ENCODE assay signal across 14 cellular contexts in genomic region chr10:30825495-30825894, GRCh38.
DNase-seq lines count a peak whose midpoint lies in the region; ATAC-seq and TF ChIP-seq lines count a peak whose summit lies in the region.
"Had no signal": no experiment of that assay in that cellular context is flagged by ENCODE, and none has a peak within 500 bp of the region (broad histone marks: within the 10 kb centered on the region; RNA-seq: fewer than 3 reads in every experiment).

No MANE protein-coding gene starts in this region.

- no TSS peak for BruUV-seq in IMR-90 (replicated peaks; lab: Mats Ljungman, UMichigan)

- POLR2A ChIA-PET in IMR-90 (lab: Charles Lee; ENCODE audit: unreplicated experiment): no interaction called here
- POLR2A ChIA-PET in CD4-positive, alpha-beta T cell (lab: Charles Lee): no interaction called here

- TF ChIP-seq CTCF in IMR-90 (conservative IDR thresholded peaks at IDR 0.05; ENCODE audit: low read depth, low read length): no peak
- no peak for TF ChIP-seq CTCF in fibroblast of the aortic adventitia (IDR thresholded peaks at IDR 0.05; ENCODE audit: insufficient read depth, low read length)
- TF ChIP-seq CTCF in nephron (IDR thresholded peaks at IDR 0.05; ENCODE audit: unreplicated experiment in 3 of 3): no peak
- no peak for TF ChIP-seq CTCF in CD4-positive, alpha-beta T cell (IDR thresholded peaks at IDR 0.05)

- H4K8ac ChIP-seq in IMR-90 (ENCODE audit: low read depth in 2 of 2, low read length in 2 of 2): peak overlapping the region in 1 of 2 experiments; percentile 20; a peak in 1 of 4 replicates

- no peaks in the 10 kb centered on the region for H3K27me3 Mint-ChIP-seq in nephron (ENCODE audit: low read depth)
- H3K27me3 Mint-ChIP-seq in CD4-positive, alpha-beta T cell: no peaks in the 10 kb centered on the region

- peak; percentile 39 for DNase-seq in EH (ENCODE audit: low read depth)
- peak; percentile 74 for DNase-seq in IMR-90
- DNase-seq in fibroblast of the aortic adventitia (ENCODE audit: low read depth): peak; percentile 71
- DNase-seq in SHP77 (lab: John Stamatoyannopoulos, UW): no peak
- no peak for DNase-seq in dermis blood vessel endothelial cell
- DNase-seq in NOMO-1 treated with DMSO at 0.1 percent for 48 hours (lab: John Stamatoyannopoulos, UW; ENCODE audit: unreplicated experiment): no peak
- no peak for DNase-seq in CD4-positive, alpha-beta T cell
- DNase-seq: ACHN; C1 segment of cervical spinal cord; CD4-positive, alpha-beta memory T cell; H9 had no signal

- H3K4me3 ChIP-seq in IMR-90 (ENCODE audit: insufficient read depth, low read depth, low read length) (no peak overlapping the region), fibroblast of the aortic adventitia (ENCODE audit: low read depth, low read length) (no peak overlapping the region)
- H3K4me3 ChIP-seq: GM23338 had no signal

- no peak overlapping the region for H3K9ac ChIP-seq in IMR-90 (ENCODE audit: low read depth, low read length)

- peak overlapping the region; percentile 23 for H2BK120ac ChIP-seq in IMR-90 (ENCODE audit: low read depth, low read length)

- no peak overlapping the region for H3K27ac ChIP-seq in IMR-90 (ENCODE audit: insufficient read depth, low read length)
- no peak overlapping the region for H3K27ac ChIP-seq in CD4-positive, alpha-beta T cell (ENCODE audit: low read depth, low read length)

- peaks cover 0 to 5% of the 10 kb centered on the region in 2 experiments; a peak in 2 of 4 replicates for H3K79me1 ChIP-seq in IMR-90 (ENCODE audit: low read depth in 1 of 2, low read length in 2 of 2)

- H3K56ac ChIP-seq in IMR-90 (ENCODE audit: extremely low read depth, insufficient read depth, low read length): no peak overlapping the region

- H3K27ac Mint-ChIP-seq in nephron: peak overlapping the region in 2 of 3 experiments; percentile 1 to 38
- no peak overlapping the region for H3K27ac Mint-ChIP-seq in CD4-positive, alpha-beta T cell
- H3K27ac Mint-ChIP-seq: B cell; CD4-positive, alpha-beta memory T cell; GM23338; H9 had no signal

- intact Hi-C loops in IMR-90 (cut with micrococcal nuclease): no loop called here
- intact Hi-C loops in CD4-positive, alpha-beta T cell (cut with DNase I, micrococcal nuclease): no loop called here

- H3K9me3 ChIP-seq in IMR-90 (ENCODE audit: control insufficient read depth, insufficient read depth, low read length): no peaks in the 10 kb centered on the region
- no peaks in the 10 kb centered on the region for H3K9me3 ChIP-seq in CD4-positive, alpha-beta T cell (ENCODE audit: control insufficient read depth, low read length)

- ATAC-seq in IMR-90 (ENCODE audit: low read depth): peak; percentile 53
- no peak for ATAC-seq in CD4-positive, alpha-beta T cell (ENCODE audit: poor library complexity)
- ATAC-seq: GM23338 had no signal

- no peak overlapping the region for H3K4me3 Mint-ChIP-seq in nephron
- no peak overlapping the region for H3K4me3 Mint-ChIP-seq in CD4-positive, alpha-beta T cell
- H3K4me3 Mint-ChIP-seq: B cell; CD4-positive, alpha-beta memory T cell; GM23338; H9 had no signal

- H3K9me3 Mint-ChIP-seq in nephron: no peaks in the 10 kb centered on the region
- no peaks in the 10 kb centered on the region for H3K9me3 Mint-ChIP-seq in CD4-positive, alpha-beta T cell
- H3K9me3 Mint-ChIP-seq: H9 had no signal

- peaks cover 28% of the 10 kb centered on the region for H3K4me1 ChIP-seq in IMR-90 (ENCODE audit: control insufficient read depth, insufficient read depth, low read length)

- H3K36me3 ChIP-seq in IMR-90 (ENCODE audit: control insufficient read depth, insufficient read depth, low read length): no peaks in the 10 kb centered on the region

- TF ChIP-seq RAD21 in IMR-90 (IDR thresholded peaks at IDR 0.05; ENCODE audit: low read length): no peak

- H3K36me3 Mint-ChIP-seq in nephron (ENCODE audit: low read depth): no peaks in the 10 kb centered on the region
- H3K36me3 Mint-ChIP-seq in CD4-positive, alpha-beta T cell (ENCODE audit: low read depth): no peaks in the 10 kb centered on the region
- H3K36me3 Mint-ChIP-seq: CD4-positive, alpha-beta memory T cell had no signal

- peak overlapping the region; percentile 0; the same call in 1 of the 2 replicates for H3K23ac ChIP-seq in IMR-90 (ENCODE audit: low read depth, low read length)

- peak overlapping the region; percentile 37 for H4K91ac ChIP-seq in IMR-90 (ENCODE audit: insufficient read depth, low read depth, low read length)

- H3K4me1 Mint-ChIP-seq in nephron: peaks cover 69% of the 10 kb centered on the region
- no peaks in the 10 kb centered on the region for H3K4me1 Mint-ChIP-seq in CD4-positive, alpha-beta T cell (ENCODE audit: low read depth)
- H3K4me1 Mint-ChIP-seq: B cell; CD4-positive, alpha-beta memory T cell had no signal

- peak overlapping the region; percentile 49 for H3K14ac ChIP-seq in IMR-90 (replicated peaks; ENCODE audit: low read depth, low read length)

- CTCF ChIA-PET in IMR-90 (lab: Yijun Ruan, JAX): interaction anchor here (0.7 kb wide), 1 partner anchor 1496 kb away, joined by 4 read pairs; no protein-coding TSS in a partner anchor
- CTCF ChIA-PET in CD4-positive, alpha-beta T cell (lab: Charles Lee): no interaction called here

- H2BK15ac ChIP-seq in IMR-90 (ENCODE audit: low read depth, low read length): peak overlapping the region; percentile 1; the same call in 2 of the 3 replicates

- peak overlapping the region; percentile 62 for H2AK9ac ChIP-seq in IMR-90 (replicated peaks; ENCODE audit: low read depth, low read length, poor library complexity)

- H4K5ac ChIP-seq in IMR-90 (ENCODE audit: low read depth, low read length): no peak overlapping the region; the same call in 1 of the 2 replicates

- H4K20me1 ChIP-seq in IMR-90 (ENCODE audit: insufficient read depth, low read length): no peaks in the 10 kb centered on the region

- H2BK5ac ChIP-seq in IMR-90 (ENCODE audit: low read depth, low read length, poor library complexity, severe bottlenecking): no peak overlapping the region

- no peak overlapping the region for H2AFZ ChIP-seq in IMR-90 (replicated peaks; ENCODE audit: low read length, poor library complexity)
- H2AFZ ChIP-seq: GM23338 had no signal

- dilution Hi-C loops in IMR-90 (cut with HindIII; ENCODE audit: low sequenced_read_pairs, unreplicated experiment): no loop called here

- no peak overlapping the region for H3K4me2 ChIP-seq in IMR-90 (ENCODE audit: low read depth, low read length)
- H3K4me2 ChIP-seq: GM23338 had no signal

- peak overlapping the region; percentile 33; the same call in 1 of the 2 replicates for H2BK20ac ChIP-seq in IMR-90 (ENCODE audit: low read depth, low read length)

- in situ Hi-C loops in IMR-90 (cut with MboI; ENCODE audit: low sequenced_read_pairs): no loop called here

- H3K27me3 ChIP-seq in IMR-90 (ENCODE audit: control insufficient read depth, insufficient read depth, low read length): no peaks in the 10 kb centered on the region
- no peaks in the 10 kb centered on the region for H3K27me3 ChIP-seq in CD4-positive, alpha-beta T cell (ENCODE audit: control insufficient read depth, insufficient read depth, low read length)

- TF ChIP-seq POLR2A in IMR-90 (IDR thresholded peaks at IDR 0.05; ENCODE audit: low read depth, low read length): no peak

- H2AK5ac ChIP-seq in IMR-90 (ENCODE audit: low read depth, low read length): peak overlapping the region; percentile 73; the same call in 1 of the 2 replicates

- H3K4ac ChIP-seq in IMR-90 (ENCODE audit: low read depth, low read length): peak overlapping the region; percentile 9

- H3K18ac ChIP-seq in IMR-90 (ENCODE audit: low read depth, low read length): no peak overlapping the region; the same call in 1 of the 2 replicates

- H3K9me1 ChIP-seq in IMR-90 (ENCODE audit: insufficient read depth, low read length): peaks cover 24% of the 10 kb centered on the region

TF ChIP-seq in IMR-90, 13 proteins besides CTCF, POLR2A, EP300 and RAD21:
- no peak for TF ChIP-seq RCOR1 (IDR thresholded peaks at IDR 0.05; ENCODE audit: insufficient replicate concordance, low read length)
- TF ChIP-seq RFX5 (IDR thresholded peaks at IDR 0.05; ENCODE audit: low read depth, low read length): no peak
- no peak for TF ChIP-seq USF2 (IDR thresholded peaks at IDR 0.05; ENCODE audit: low read depth, low read length)
- no peak for TF ChIP-seq BHLHE40 (IDR thresholded peaks at IDR 0.05; ENCODE audit: low read depth, low read length)
- TF ChIP-seq, protein P1, sequence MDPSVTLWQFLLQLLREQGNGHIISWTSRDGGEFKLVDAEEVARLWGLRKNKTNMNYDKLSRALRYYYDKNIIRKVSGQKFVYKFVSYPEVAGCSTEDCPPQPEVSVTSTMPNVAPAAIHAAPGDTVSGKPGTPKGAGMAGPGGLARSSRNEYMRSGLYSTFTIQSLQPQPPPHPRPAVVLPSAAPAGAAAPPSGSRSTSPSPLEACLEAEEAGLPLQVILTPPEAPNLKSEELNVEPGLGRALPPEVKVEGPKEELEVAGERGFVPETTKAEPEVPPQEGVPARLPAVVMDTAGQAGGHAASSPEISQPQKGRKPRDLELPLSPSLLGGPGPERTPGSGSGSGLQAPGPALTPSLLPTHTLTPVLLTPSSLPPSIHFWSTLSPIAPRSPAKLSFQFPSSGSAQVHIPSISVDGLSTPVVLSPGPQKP (IDR thresholded peaks at IDR 0.05; ENCODE audit: borderline replicate concordance, low read depth, low read length): no peak
- TF ChIP-seq MXI1 (IDR thresholded peaks at IDR 0.05; ENCODE audit: borderline replicate concordance, low read depth, low read length): no peak
- TF ChIP-seq CEBPB (IDR thresholded peaks at IDR 0.05; ENCODE audit: low read depth, low read length): no peak
- TF ChIP-seq SMC3 (IDR thresholded peaks at IDR 0.05; ENCODE audit: low read depth, low read length): no peak
- TF ChIP-seq MAFK (IDR thresholded peaks at IDR 0.05; ENCODE audit: low read depth, low read length): no peak
- TF ChIP-seq MAZ (IDR thresholded peaks at IDR 0.05; ENCODE audit: borderline replicate concordance, low read depth, low read length): no peak
- TF ChIP-seq NFE2L2 (IDR thresholded peaks at IDR 0.05; ENCODE audit: low read depth, low read length): no peak
- TF ChIP-seq CHD1 (IDR thresholded peaks at IDR 0.05; ENCODE audit: low read depth, low read length): no peak
- TF ChIP-seq FOS (IDR thresholded peaks at IDR 0.05; ENCODE audit: low read depth, low read length): no peak

Comparison
In these comparisons a context has a peak if more than half of its experiments do, and no peak if none do; other contexts are left out.
1. DNase-seq: peak in EH (single experiment), IMR-90 (single experiment) and fibroblast of the aortic adventitia (single experiment); none in SHP77 (0 of 2), dermis blood vessel endothelial cell (single experiment), NOMO-1 treated with DMSO at 0.1 percent for 48 hours (single experiment) and CD4-positive, alpha-beta T cell (0 of 10).